ENCODE assay signal across 1 cellular context in the genomic region with DNA sequence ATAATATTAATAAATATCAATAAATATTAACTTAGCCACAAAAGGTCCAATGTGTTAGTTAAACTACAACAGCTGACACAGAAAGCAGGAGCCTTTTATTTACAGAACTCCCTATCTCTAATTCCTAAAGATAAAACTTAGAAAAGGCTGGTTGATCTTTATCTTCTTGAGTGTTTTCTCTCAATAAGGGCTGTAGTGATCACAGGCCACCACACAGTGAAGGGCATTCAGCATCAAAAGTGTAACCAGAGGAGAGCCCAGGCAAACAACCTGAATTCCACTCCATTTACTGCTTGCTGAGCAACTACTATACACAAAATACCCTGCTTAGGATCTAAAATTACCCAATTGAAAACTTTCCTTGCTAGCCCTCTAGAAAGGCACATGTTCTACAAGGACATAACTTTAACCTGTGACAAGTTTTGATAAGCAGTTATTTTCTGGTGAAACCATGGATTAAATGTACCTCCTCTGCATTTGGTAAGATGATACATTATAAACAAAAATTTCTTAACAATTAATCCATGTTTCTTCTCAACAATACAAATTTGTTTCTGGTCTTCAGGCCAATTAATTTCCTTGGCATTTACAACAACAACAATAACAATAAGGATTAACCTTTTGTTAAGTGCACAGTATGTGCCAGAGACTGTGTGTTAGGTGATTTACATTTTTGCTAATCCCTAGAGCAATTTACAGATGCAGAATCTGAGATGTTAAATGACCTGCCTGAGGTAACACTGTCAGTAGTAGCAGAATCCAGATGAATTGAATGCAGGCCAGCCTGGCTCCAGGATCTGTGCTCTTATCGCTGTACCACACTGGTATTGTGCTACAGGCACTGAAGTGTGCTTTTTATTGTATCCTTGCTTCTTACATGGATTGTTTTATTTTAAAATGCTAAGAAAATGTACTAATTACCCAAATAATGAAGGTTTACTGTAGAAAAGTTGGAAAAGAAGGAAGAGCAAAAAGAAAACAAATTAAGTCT.
TF ChIP-seq lines count a peak whose summit lies in the region.

No MANE protein-coding gene starts in this region.

TF ChIP-seq in GM12878, 131 proteins besides CTCF, POLR2A, EP300 and RAD21:
- TF ChIP-seq MTA2 (IDR thresholded peaks at IDR 0.05; ENCODE audit: low read depth): no peak
- TF ChIP-seq CHD1 (IDR thresholded peaks at IDR 0.05; ENCODE audit: low read depth, low read length): no peak
- TF ChIP-seq, protein P1, sequence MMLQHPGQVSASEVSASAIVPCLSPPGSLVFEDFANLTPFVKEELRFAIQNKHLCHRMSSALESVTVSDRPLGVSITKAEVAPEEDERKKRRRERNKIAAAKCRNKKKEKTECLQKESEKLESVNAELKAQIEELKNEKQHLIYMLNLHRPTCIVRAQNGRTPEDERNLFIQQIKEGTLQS (IDR thresholded peaks at IDR 0.05; ENCODE audit: borderline replicate concordance, extremely low read depth, low read depth, low read length): no peak
- no peak for TF ChIP-seq ZNF24 (IDR thresholded peaks at IDR 0.05)
